In the genomic region with DNA sequence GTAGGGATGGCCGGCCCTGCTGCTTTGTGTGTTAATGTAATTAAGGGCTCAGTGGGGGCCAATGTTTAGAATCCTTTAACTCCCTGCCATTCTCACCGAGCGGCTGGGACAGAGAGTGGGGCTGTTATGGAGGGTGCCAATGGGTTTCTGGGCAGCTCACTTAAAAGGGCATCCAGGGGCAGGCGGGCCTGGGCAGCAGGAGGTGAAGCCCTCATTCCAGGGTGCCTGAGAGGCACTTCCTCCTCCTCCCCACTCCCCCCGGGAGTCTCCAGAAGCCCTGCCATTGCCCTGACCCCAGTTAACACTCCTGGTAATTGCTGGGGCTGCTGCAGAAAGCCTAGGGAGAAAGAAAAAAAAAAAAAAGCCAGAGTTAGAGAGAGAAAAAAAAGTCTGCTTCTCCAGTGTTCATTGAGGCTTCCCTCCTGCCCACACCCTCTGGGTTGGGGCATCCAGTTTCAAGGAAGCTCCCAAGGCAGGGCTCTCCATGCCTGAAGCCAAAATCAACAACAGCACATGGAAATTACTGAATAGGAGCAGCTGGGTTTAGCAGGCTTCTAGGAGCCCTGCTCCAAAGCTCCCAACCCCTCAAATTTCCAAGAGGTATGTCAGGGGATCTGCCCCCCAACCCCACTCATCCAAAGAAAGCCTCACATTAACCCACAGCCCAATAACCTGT, we compare ENCODE assay signal across 8 cellular contexts. TPM values are rescaled to one million over a fixed set of nuclear protein-coding genes. Genes with fewer than 3 reads are reported as not detected.
DNase-seq lines count a peak whose midpoint lies in the region; ATAC-seq lines count a peak whose summit lies in the region.

No MANE protein-coding gene starts in this region.

- H3K4me2 ChIP-seq in BLaER1: peak overlapping the region; percentile 94

- H3K27ac Mint-ChIP-seq in naive thymus-derived CD8-positive, alpha-beta T cell: peak overlapping the region in 1 of 10 donors; percentile 48

- POLR2A ChIA-PET in naive thymus-derived CD8-positive, alpha-beta T cell (lab: Charles Lee): no interaction called here

- peaks cover 70% of the 10 kb centered on the region for H3K4me1 ChIP-seq in BLaER1
- peaks cover 20 to 30% of the 10 kb centered on the region in 2 donors for H3K4me1 ChIP-seq in mucosa of rectum (ENCODE audit: control insufficient read depth in 2 of 2, insufficient read depth in 2 of 2, low read length in 2 of 2)

- no peaks in the 10 kb centered on the region for H3K9me3 ChIP-seq in BLaER1
- H3K9me3 ChIP-seq in mucosa of rectum (ENCODE audit: control insufficient read depth in 2 of 2, low read length in 2 of 2): no peaks in the 10 kb centered on the region

- H3K27me3 ChIP-seq in BLaER1 (no peaks in the 10 kb centered on the region), mucosa of rectum (ENCODE audit: control insufficient read depth in 2 of 2, insufficient read depth in 2 of 2, low read length in 2 of 2) (no peaks in the 10 kb centered on the region)

- H3K9ac ChIP-seq in BLaER1 (no peak overlapping the region), mucosa of rectum (ENCODE audit: low read depth in 1 of 2, low read length in 2 of 2) (peak overlapping the region in 1 of 2 donors; percentile 29)

- H3K27ac ChIP-seq in BLaER1 (0 out of 2 replicates have a peak overlapping the region, but pooled peaks have one; percentile 28), mucosa of rectum (ENCODE audit: low read depth in 2 of 2, low read length in 2 of 2) (peak overlapping the region; percentile 34 to 77)

- H3K4me3 ChIP-seq in BLaER1 (no peak overlapping the region), mucosa of rectum (ENCODE audit: low read length in 2 of 2) (no peak overlapping the region)

- DNase-seq in NCI-H2171 treated with DMSO at 0.1 percent for 48 hours (lab: John Stamatoyannopoulos, UW) (peak; percentile 97), dermis blood vessel endothelial cell (peak; percentile 60), HUDEP-2 (lab: John Stamatoyannopoulos, UW; ENCODE audit: unreplicated experiment in 76 of 76) (no peak)
- DNase-seq in naive thymus-derived CD8-positive, alpha-beta T cell: no peak
- DNase-seq in activated T-cell treated with anti-CD3 and anti-CD28 coated beads, Interleukin-2, amount 50 U/mL, for 4 hours: no peak

- H3K4me1 Mint-ChIP-seq in naive thymus-derived CD8-positive, alpha-beta T cell: peaks cover 0 to 8% (median under 1%) of the 10 kb centered on the region in 4 donors
- H3K4me1 Mint-ChIP-seq in activated T-cell treated with anti-CD3 and anti-CD28 coated beads, Interleukin-2, amount 50 U/mL, for 4 hours (ENCODE audit: low read depth): no peaks in the 10 kb centered on the region

- H3K36me3 ChIP-seq in BLaER1: no peaks in the 10 kb centered on the region
- no peaks in the 10 kb centered on the region for H3K36me3 ChIP-seq in mucosa of rectum (ENCODE audit: control insufficient read depth in 2 of 2, insufficient read depth in 2 of 2, low read length in 2 of 2)

- no peak for ATAC-seq in naive thymus-derived CD8-positive, alpha-beta T cell
- ATAC-seq in activated T-cell treated with anti-CD3 and anti-CD28 coated beads, Interleukin-2, amount 50 U/mL, for 4 hours: no peak
- no peak for ATAC-seq in HG03196 (IDR thresholded peaks at IDR 0.05; ENCODE audit: unreplicated experiment)

- H4K20me1 ChIP-seq in BLaER1: peaks cover 8% of the 10 kb centered on the region; the same call in 1 of the 2 replicates

- no peak overlapping the region for H3K4me3 Mint-ChIP-seq in naive thymus-derived CD8-positive, alpha-beta T cell
- no peak overlapping the region for H3K4me3 Mint-ChIP-seq in activated T-cell treated with anti-CD3 and anti-CD28 coated beads, Interleukin-2, amount 50 U/mL, for 4 hours

- H3K36me3 Mint-ChIP-seq in naive thymus-derived CD8-positive, alpha-beta T cell: no peaks in the 10 kb centered on the region
- no peaks in the 10 kb centered on the region for H3K36me3 Mint-ChIP-seq in activated T-cell treated with anti-CD3 and anti-CD28 coated beads, Interleukin-2, amount 50 U/mL, for 4 hours (ENCODE audit: insufficient read depth)

- peaks cover 2 to 27% (median 7%) of the 10 kb centered on the region in 5 donors for H3K27me3 Mint-ChIP-seq in naive thymus-derived CD8-positive, alpha-beta T cell
- peaks cover 29% of the 10 kb centered on the region for H3K27me3 Mint-ChIP-seq in activated T-cell treated with anti-CD3 and anti-CD28 coated beads, Interleukin-2, amount 50 U/mL, for 4 hours (ENCODE audit: low read depth)

- no peaks in the 10 kb centered on the region for H3K9me3 Mint-ChIP-seq in naive thymus-derived CD8-positive, alpha-beta T cell
- H3K9me3 Mint-ChIP-seq in activated T-cell treated with anti-CD3 and anti-CD28 coated beads, Interleukin-2, amount 50 U/mL, for 4 hours: no peaks in the 10 kb centered on the region

RNA-seq across cellular contexts. Expression of a gene that starts 28.0 kb away (rescaled TPM):
- total RNA-seq in dermis blood vessel endothelial cell: 6.5 and 6.8 TPM in 2 replicates
- under 1 TPM in 1 of 2 experiments, not detected in 1; 0.55 TPM for total RNA-seq in naive thymus-derived CD8-positive, alpha-beta T cell
- polyA plus RNA-seq in naive thymus-derived CD8-positive, alpha-beta T cell: not detected
- total RNA-seq in activated T-cell treated with anti-CD3 and anti-CD28 coated beads, Interleukin-2, amount 50 U/mL, for 4 hours: under 1 TPM; 0.41 to 0.63 (median 0.58) TPM

Comparison
In these comparisons a context has a peak if more than half of its experiments do, and no peak if none do; other contexts are left out.
1. DNase-seq: peak in NCI-H2171 treated with DMSO at 0.1 percent for 48 hours (single experiment) and dermis blood vessel endothelial cell (single experiment); none in HUDEP-2 (0 of 76), naive thymus-derived CD8-positive, alpha-beta T cell (0 of 10) and activated T-cell treated with anti-CD3 and anti-CD28 coated beads, Interleukin-2, amount 50 U/mL, for 4 hours (single experiment).